Comparison of ENCODE assay signal across 27 cellular contexts in the genomic region with DNA sequence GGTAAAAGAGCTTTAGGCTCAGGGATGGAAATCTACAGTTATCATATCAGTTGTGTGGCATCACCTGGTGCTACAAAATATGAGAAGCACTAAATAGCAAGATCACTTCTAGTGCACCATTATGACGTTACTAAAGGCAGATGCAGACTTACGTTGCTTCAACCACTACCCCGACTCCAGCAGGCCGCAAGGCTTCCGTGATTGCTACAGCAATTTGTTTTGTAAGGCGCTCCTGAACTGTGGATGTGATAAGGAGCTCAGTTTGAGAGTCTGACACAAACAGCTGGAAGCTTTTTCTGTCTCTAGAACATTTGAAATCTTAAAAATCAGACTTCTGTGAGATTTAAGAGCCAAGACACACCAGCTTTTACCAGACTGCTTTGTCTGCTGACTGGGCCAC.
"Had no signal": no experiment of that assay in that cellular context is flagged by ENCODE, and none has a peak within 500 bp of the region (broad histone marks: within the 10 kb centered on the region; RNA-seq: fewer than 3 reads in every experiment).

No MANE protein-coding gene starts in this region.

- H3K36me3 ChIP-seq: adrenal gland, SJCRH30 had no signal

- H3K9me3 ChIP-seq: adrenal gland, SJCRH30 had no signal

- H3K4me1 ChIP-seq: adrenal gland, SJCRH30 had no signal

- H3K27me3 ChIP-seq: adrenal gland, SJCRH30 had no signal

- H3K27ac ChIP-seq: adrenal gland, SJCRH30, SK-N-MC had no signal

- ATAC-seq: activated CD4-positive, alpha-beta T cell treated with anti-CD3 and anti-CD28 coated beads for 36 hours; activated CD4-positive, CD25-positive, alpha-beta regulatory T cell treated with anti-CD3 and anti-CD28 coated beads, Interleukin-2, amount 50 U/mL, for 24 hours; activated CD8-positive, alpha-beta T cell treated with anti-CD3 and anti-CD28 coated beads, Interleukin-2, amount 10 ng/mL, durations not matched to agents 7 days and 5 days; activated naive CD4-positive, alpha-beta T cell treated with anti-CD3 and anti-CD28 coated beads, Interleukin-2, amount 50 U/mL, for 72 hours; Panc1; WTC11 had no signal

- H3K4me3 ChIP-seq: adrenal gland, SJCRH30, SK-N-MC had no signal

- DNase-seq: activated CD4-positive, alpha-beta T cell treated with anti-CD3 and anti-CD28 coated beads for 36 hours; activated CD4-positive, alpha-beta T cell treated with anti-CD3 and anti-CD28 coated beads, Interleukin-2, amount 10 ng/mL, durations not matched to agents 7 days and 5 days; activated CD4-positive, alpha-beta T cell treated with anti-CD3 and anti-CD28 coated beads, Interleukin-2, amount 50 U/mL, for 48 hours; activated CD8-positive, alpha-beta T cell treated with anti-CD3 and anti-CD28 coated beads, Interleukin-2, amount 10 ng/mL, durations not matched to agents 7 days and 5 days; activated gamma-delta T cell; activated naive CD4-positive, alpha-beta T cell treated with anti-CD3 and anti-CD28 coated beads for 36 hours; activated T-cell treated with anti-CD3 and anti-CD28 coated beads, Interleukin-2, amount 50 U/mL, for 24 hours; adrenal gland; Karpas-422; KBM-7; NCI-H1105; NCI-H1436; NCI-H1694; NCI-H1930; NCI-H2081 treated with DMSO at 0.1 percent for 48 hours; NCI-H226; NCI-H446 treated with DMSO at 0.1 percent for 48 hours; NCI-H524; NCI-H69; NCI-H82; SHP77; SJCRH30 had no signal
